In the genomic region with DNA sequence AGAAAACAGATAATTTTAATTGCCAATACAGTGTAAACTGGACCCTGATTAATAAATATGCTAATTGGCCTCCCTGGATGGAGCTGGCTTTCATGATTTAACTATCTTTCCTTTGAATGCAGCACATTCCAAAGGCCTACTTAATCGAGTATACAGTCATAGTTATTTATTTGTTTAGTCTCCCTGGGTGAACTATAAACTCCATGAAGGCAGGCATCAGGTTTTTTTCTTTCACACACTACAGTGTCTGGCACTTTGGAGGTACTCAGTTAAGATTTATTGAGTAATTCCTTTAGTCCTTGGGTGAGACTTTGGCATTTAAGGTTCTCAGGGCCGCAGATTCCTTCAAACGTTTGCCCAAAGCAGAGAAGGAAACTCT, we compare ENCODE assay signal across 14 cellular contexts. TPM values are rescaled to one million over a fixed set of nuclear protein-coding genes. Genes with fewer than 3 reads are reported as not detected.
DNase-seq lines count a peak whose midpoint lies in the region; ATAC-seq and TF ChIP-seq lines count a peak whose summit lies in the region.
"Had no signal": no experiment of that assay in that cellular context is flagged by ENCODE, and none has a peak within 500 bp of the region (broad histone marks: within the 10 kb centered on the region; RNA-seq: fewer than 3 reads in every experiment).

No MANE protein-coding gene starts in this region.

- no peak overlapping the region for H3K9ac ChIP-seq in SK-N-MC (ENCODE audit: insufficient read length)

- no peak for TF ChIP-seq CTCF in osteoblast (IDR thresholded peaks at IDR 0.05; ENCODE audit: extremely low read depth, low read depth, low read length)
- TF ChIP-seq CTCF in transverse colon (IDR thresholded peaks at IDR 0.05): no peak
- no peak for TF ChIP-seq CTCF in progenitor cell of endocrine pancreas (IDR thresholded peaks at IDR 0.05; ENCODE audit: unreplicated experiment)

- H3K27ac Mint-ChIP-seq in progenitor cell of endocrine pancreas: no peak overlapping the region
- H3K27ac Mint-ChIP-seq in activated CD4-positive, alpha-beta memory T cell treated with anti-CD3 and anti-CD28 coated beads for 36 hours: no peak overlapping the region
- H3K27ac Mint-ChIP-seq: T-cell had no signal

- CTCF ChIA-PET in activated CD4-positive, alpha-beta memory T cell treated with anti-CD3 and anti-CD28 coated beads for 36 hours (lab: Charles Lee): no interaction called here

- no peaks in the 10 kb centered on the region for H3K36me3 Mint-ChIP-seq in progenitor cell of endocrine pancreas (ENCODE audit: insufficient read depth)
- no peaks in the 10 kb centered on the region for H3K36me3 Mint-ChIP-seq in activated CD4-positive, alpha-beta memory T cell treated with anti-CD3 and anti-CD28 coated beads for 36 hours
- H3K36me3 Mint-ChIP-seq: T-cell had no signal

- no peak overlapping the region for H3K4me3 Mint-ChIP-seq in progenitor cell of endocrine pancreas (ENCODE audit: low read depth)
- no peak overlapping the region for H3K4me3 Mint-ChIP-seq in activated CD4-positive, alpha-beta memory T cell treated with anti-CD3 and anti-CD28 coated beads for 36 hours
- H3K4me3 Mint-ChIP-seq: T-cell had no signal

- peaks cover 77% of the 10 kb centered on the region for H3K79me2 ChIP-seq in osteoblast (ENCODE audit: insufficient read depth, low read length)

- H3K4me1 ChIP-seq in esophagus (ENCODE audit: control insufficient read depth in 2 of 2, insufficient read depth in 2 of 2, low read length in 1 of 2): no peaks in the 10 kb centered on the region
- H3K4me1 ChIP-seq in osteoblast (ENCODE audit: insufficient read depth, low read length): peaks cover 49% of the 10 kb centered on the region
- H3K4me1 ChIP-seq in transverse colon: peaks cover 15 to 29% (median 17%) of the 10 kb centered on the region in 4 donors

- no peaks in the 10 kb centered on the region for H3K27me3 ChIP-seq in esophagus (ENCODE audit: control insufficient read depth in 1 of 2, insufficient read depth in 2 of 2, low read length in 2 of 2)
- no peaks in the 10 kb centered on the region for H3K27me3 ChIP-seq in osteoblast (ENCODE audit: insufficient read depth, low read length)
- H3K27me3 ChIP-seq in transverse colon: no peaks in the 10 kb centered on the region

- H3K4me3 ChIP-seq in SK-N-MC: peak overlapping the region; percentile 26; the same call in 1 of the 2 replicates
- H3K4me3 ChIP-seq in esophagus (ENCODE audit: low read depth in 1 of 2, low read length in 2 of 2): no peak overlapping the region
- H3K4me3 ChIP-seq in osteoblast (ENCODE audit: insufficient read depth, low read length): no peak overlapping the region
- H3K4me3 ChIP-seq in transverse colon: no peak overlapping the region

- no peak for ATAC-seq in GM19455 (IDR thresholded peaks at IDR 0.05; ENCODE audit: unreplicated experiment)
- ATAC-seq: T-cell had no signal

- H3K27ac ChIP-seq in SK-N-MC (peak overlapping the region; percentile 69), esophagus (ENCODE audit: low read depth in 2 of 2, low read length in 1 of 2) (peak overlapping the region; percentile 39 to 68), osteoblast (ENCODE audit: low read depth, low read length) (peak overlapping the region; percentile 70), transverse colon (peak overlapping the region; percentile 74 to 89 (median 83))

- intact Hi-C loops in transverse colon (cut with DNase I; ENCODE audit: low total_unique reads): no loop called here
- intact Hi-C loops in activated CD4-positive, alpha-beta memory T cell treated with anti-CD3 and anti-CD28 coated beads for 36 hours (cut with micrococcal nuclease): no loop called here

- H4K20me1 ChIP-seq in osteoblast (ENCODE audit: insufficient read depth, low read length): no peaks in the 10 kb centered on the region

- WGBS in esophagus, 2 donors: 50 to 53% methylated on average over 3 of the region's 3 CpGs
- WGBS in transverse colon (ENCODE audit: low coverage in 1 of 2), 2 donors: 18 to 25% methylated on average over 3 of the region's 3 CpGs

- in situ Hi-C loops in transverse colon (cut with MboI; ENCODE audit: low pct_ligation_motif_present in 1 of 4, low pct_unique_long_range_greater_than_20kb in 1 of 4, low sequenced_read_pairs in 3 of 4): no loop called here

- no peak for TF ChIP-seq EP300 in transverse colon (IDR thresholded peaks at IDR 0.05; ENCODE audit: low read depth)

- no peaks in the 10 kb centered on the region for H3K4me1 Mint-ChIP-seq in progenitor cell of endocrine pancreas (ENCODE audit: low read depth)
- no peaks in the 10 kb centered on the region for H3K4me1 Mint-ChIP-seq in activated CD4-positive, alpha-beta memory T cell treated with anti-CD3 and anti-CD28 coated beads for 36 hours (ENCODE audit: low read depth)
- H3K4me1 Mint-ChIP-seq: T-cell had no signal

- peak overlapping the region; percentile 56 for H3K4me2 ChIP-seq in osteoblast (ENCODE audit: insufficient read depth, low read length)

- DNase-seq in SK-N-MC (ENCODE audit: low read depth, low spot score) (no peak), osteoblast (ENCODE audit: insufficient read length, low spot score, missing footprints) (no peak), transverse colon (no peak), progenitor cell of endocrine pancreas (ENCODE audit: low spot score, unreplicated experiment) (no peak)
- no peak for DNase-seq in activated CD4-positive, alpha-beta memory T cell treated with anti-CD3 and anti-CD28 coated beads for 36 hours
- DNase-seq: activated CD4-positive, alpha-beta T cell treated with anti-CD3 and anti-CD28 coated beads, Interleukin-2, amount 50 U/mL, for 4 hours; activated effector memory CD4-positive, alpha-beta T cell treated with anti-CD3 and anti-CD28 coated beads, Interleukin-2, amount 50 U/mL, for 16 hours; NCI-H1092 treated with DMSO at 0.1 percent for 48 hours; NCI-H82; stimulated activated CD4-positive, alpha-beta T cell treated with anti-CD3 and anti-CD28 coated beads, Interleukin-15, amount 100 ng/mL, for 24 hours; stimulated activated CD8-positive, alpha-beta memory T cell treated with anti-CD3 and anti-CD28 coated beads, Interleukin-4, amount 100 ng/mL, for 48 hours; T-cell had no signal

- no peaks in the 10 kb centered on the region for H3K27me3 Mint-ChIP-seq in progenitor cell of endocrine pancreas
- H3K27me3 Mint-ChIP-seq in activated CD4-positive, alpha-beta memory T cell treated with anti-CD3 and anti-CD28 coated beads for 36 hours: peaks cover 14% of the 10 kb centered on the region

- H3K9me3 ChIP-seq in SK-N-MC (ENCODE audit: low read depth, low read length) (no peaks in the 10 kb centered on the region), esophagus (ENCODE audit: control insufficient read depth in 2 of 2, insufficient read depth in 1 of 2, low read depth in 1 of 2, low read length in 1 of 2) (no peaks in the 10 kb centered on the region), osteoblast (ENCODE audit: low read depth, low read length) (no peaks in the 10 kb centered on the region), transverse colon (no peaks in the 10 kb centered on the region)

- H3K9me3 Mint-ChIP-seq in progenitor cell of endocrine pancreas (ENCODE audit: low read depth): no peaks in the 10 kb centered on the region
- H3K9me3 Mint-ChIP-seq in activated CD4-positive, alpha-beta memory T cell treated with anti-CD3 and anti-CD28 coated beads for 36 hours: no peaks in the 10 kb centered on the region
- H3K9me3 Mint-ChIP-seq: T-cell had no signal

- TF ChIP-seq POLR2A in transverse colon (IDR thresholded peaks at IDR 0.05): no peak

- no peaks in the 10 kb centered on the region for H3K36me3 ChIP-seq in SK-N-MC (ENCODE audit: insufficient read depth, low read length)
- no peaks in the 10 kb centered on the region for H3K36me3 ChIP-seq in esophagus (ENCODE audit: control insufficient read depth in 2 of 2, insufficient read depth in 2 of 2, low read length in 1 of 2)
- H3K36me3 ChIP-seq in osteoblast (ENCODE audit: insufficient read depth, low read length): peaks cover 11% of the 10 kb centered on the region
- no peaks in the 10 kb centered on the region for H3K36me3 ChIP-seq in transverse colon

- POLR2A ChIA-PET in activated CD4-positive, alpha-beta memory T cell treated with anti-CD3 and anti-CD28 coated beads for 36 hours (lab: Charles Lee): no interaction called here

- H2AFZ ChIP-seq in osteoblast (ENCODE audit: low read length): no peak overlapping the region

RNA-seq across cellular contexts. Expression of a gene that starts 20.4 kb away (rescaled TPM):
- 10 to 100 TPM in 1 of 2 donors, 1 to 10 TPM in 1; 7.3 to 27.2 TPM for polyA plus RNA-seq in esophagus
- total RNA-seq in osteoblast: 25.0 and 28.6 TPM in 2 replicates
- total RNA-seq in transverse colon: 10 to 100 TPM in 2 of 4 donors, 1 to 10 TPM in 2; 7.0 to 16.8 (median 12.1) TPM
- 17.9 and 20.8 TPM in 2 replicates for total RNA-seq in progenitor cell of endocrine pancreas
- 1 to 10 TPM; 2.7 to 3.0 TPM for total RNA-seq in activated CD4-positive, alpha-beta memory T cell treated with anti-CD3 and anti-CD28 coated beads for 36 hours
